8 cellular contexts compared by ENCODE assay signal in genomic region chr4:146175541-146176453, GRCh38. TPM values are rescaled to one million over a fixed set of nuclear protein-coding genes. Genes with fewer than 3 reads are reported as not detected.
DNase-seq lines count a peak whose midpoint lies in the region; ATAC-seq and TF ChIP-seq lines count a peak whose summit lies in the region.

Gene LSM6 (plus strand): TSS chr4:146175718. CDS start chr4:146182922, 7,204 bp downstream.

- H3K27me3 ChIP-seq in KMS-11 (ENCODE audit: insufficient read depth, low read depth) (no peaks in the 10 kb centered on the region), neural progenitor cell (no peaks in the 10 kb centered on the region)

- peak within 1 kb of the TSS; percentile 91 for H3K4me2 ChIP-seq in KMS-11
- H3K4me2 ChIP-seq in neural progenitor cell, result peak within 1 kb of the TSS; percentile 88

- H3K36me3 Mint-ChIP-seq in neural progenitor cell, result no peaks in the 10 kb centered on the region

- peaks cover 33% of the 10 kb centered on the region for H3K4me1 ChIP-seq in KMS-11 (ENCODE audit: low read depth, poor library complexity, severe bottlenecking)
- H3K4me1 ChIP-seq in neural progenitor cell, result peaks cover 12% of the 10 kb centered on the region

- H3K9ac ChIP-seq in KMS-11 (peak within 1 kb of the TSS; percentile 96), neural progenitor cell (peak within 1 kb of the TSS; percentile 72)

- H4K20me1 ChIP-seq in KMS-11 (ENCODE audit: insufficient read depth) (peaks cover 7% of the 10 kb centered on the region), neural progenitor cell (ENCODE audit: low read depth) (peaks cover 43% of the 10 kb centered on the region)

- peak; percentile 90 for ATAC-seq in GM21723 (IDR thresholded peaks at IDR 0.05; ENCODE audit: unreplicated experiment)

- peak within 1 kb of the TSS; percentile 93 for H3K27ac Mint-ChIP-seq in neural progenitor cell

- H3K36me3 ChIP-seq in KMS-11 (ENCODE audit: insufficient read depth), result no peaks in the 10 kb centered on the region
- H3K36me3 ChIP-seq in neural progenitor cell, result no peaks in the 10 kb centered on the region

- peaks cover 37% of the 10 kb centered on the region for H3K79me2 ChIP-seq in KMS-11 (ENCODE audit: insufficient read depth, low read depth)
- H3K79me2 ChIP-seq in neural progenitor cell (ENCODE audit: low read depth), result peaks cover 52% of the 10 kb centered on the region

- H3K27ac ChIP-seq in KMS-11 (peak within 1 kb of the TSS; percentile 85), neural progenitor cell (peak within 1 kb of the TSS; percentile 75)

- TF ChIP-seq CTCF in KMS-11 (conservative IDR thresholded peaks at IDR 0.05; ENCODE audit: low read depth, low read length) (no peak), fibroblast of villous mesenchyme (IDR thresholded peaks at IDR 0.05; ENCODE audit: insufficient read depth, low read depth, low read length) (no peak), neural progenitor cell (IDR thresholded peaks at IDR 0.05) (no peak)

- peak within 1 kb of the TSS; percentile 95 for H2AFZ ChIP-seq in KMS-11 (ENCODE audit: low read depth)
- H2AFZ ChIP-seq in neural progenitor cell (replicated peaks), result peak within 1 kb of the TSS; percentile 97

- peak; percentile 87 for DNase-seq in EL
- DNase-seq in SHP77 (lab: John Stamatoyannopoulos, UW), result peak; percentile 84 to 85
- DNase-seq in activated gamma-delta T cell (lab: John Stamatoyannopoulos, UW), result peak; percentile 72
- peak; percentile 90 for DNase-seq in fibroblast of villous mesenchyme (ENCODE audit: low read depth)
- DNase-seq in neural progenitor cell (ENCODE audit: low spot score), result peak; percentile 83
- peak; percentile 83 for DNase-seq in stromal cell of bone marrow (ENCODE audit: low read depth)

- no peaks in the 10 kb centered on the region for H3F3A ChIP-seq in neural progenitor cell (ENCODE audit: low read depth)

- no peaks in the 10 kb centered on the region for H3K9me3 ChIP-seq in neural progenitor cell (ENCODE audit: low read depth)

- peaks cover 18% of the 10 kb centered on the region for H3K4me1 Mint-ChIP-seq in neural progenitor cell

- no peaks in the 10 kb centered on the region for H3K9me3 Mint-ChIP-seq in neural progenitor cell

- H3K4me3 ChIP-seq in KMS-11 (IDR thresholded peaks at IDR 0.05; ENCODE audit: insufficient read depth, low read depth, low read length) (peak within 1 kb of the TSS; percentile 90), fibroblast of villous mesenchyme (ENCODE audit: low read depth, low read length) (peak within 1 kb of the TSS; percentile 87), neural progenitor cell (peak within 1 kb of the TSS; percentile 74)

- peak within 1 kb of the TSS; percentile 94 for H3K4me3 Mint-ChIP-seq in neural progenitor cell

- H3K27me3 Mint-ChIP-seq in neural progenitor cell (ENCODE audit: insufficient read depth, low read depth), result no peaks in the 10 kb centered on the region

RNA-seq across cellular contexts. Expression of gene LSM6, which starts in this region (rescaled TPM):
- total RNA-seq in fibroblast of villous mesenchyme (22.5 and 26.3 TPM in 2 replicates), neural progenitor cell (ENCODE audit: low replicate concordance) (99.3 and 227 TPM in 2 replicates)

Comparison
In these comparisons a context has a peak if more than half of its experiments do, and no peak if none do; other contexts are left out.
1. Peak in every context shown above with its lines: DNase-seq, ATAC-seq, H3K4me3 ChIP-seq and H3K27ac ChIP-seq.